In genomic region chr4:145885666-145886065, GRCh38 we compare ENCODE assay signal across 22 cellular contexts. TPM values are rescaled to one million over a fixed set of nuclear protein-coding genes. Genes with fewer than 3 reads are reported as not detected.
DNase-seq lines count a peak whose midpoint lies in the region; ATAC-seq, FAIRE-seq and TF ChIP-seq lines count a peak whose summit lies in the region.
"Had no signal": no experiment of that assay in that cellular context is flagged by ENCODE, and none has a peak within 500 bp of the region (broad histone marks: within the 10 kb centered on the region; RNA-seq: fewer than 3 reads in every experiment).

No MANE protein-coding gene starts in this region.

- H2BK5ac ChIP-seq in H1 (ENCODE audit: low read depth, low read length) = peak overlapping the region; percentile 86; the same call in 1 of the 2 replicates

- WGBS in H1 (ENCODE audit: extremely low coverage in 1 of 2, insufficient coverage in 1 of 2, insufficient read length in 1 of 2, insufficient replicate concordance in 2 of 2, low coverage in 1 of 2, low lambda C conversion rate in 2 of 2, missing lambda C conversion rate in 1 of 2), 2 experiments = 87% methylated on average over 9 of the region's 9 CpGs; no CpG with 5 or more reads in 1 of the 2 experiments
- WGBS in right lobe of liver (ENCODE audit: insufficient coverage, low coverage, low lambda C conversion rate, missing lambda C conversion rate) = 94% methylated on average over 3 of the region's 9 CpGs

- no peak overlapping the region for H2AFZ ChIP-seq in OCI-LY3 (ENCODE audit: low read depth, low read length)
- no peak overlapping the region for H2AFZ ChIP-seq in H1 (ENCODE audit: low read length)

- H4K5ac ChIP-seq in H1 (ENCODE audit: insufficient read length, low read depth, low read length) = no peak overlapping the region

- ATAC-seq in GM18909 (IDR thresholded peaks at IDR 0.05; ENCODE audit: poor library complexity, unreplicated experiment) (no peak), right lobe of liver (no peak)
- ATAC-seq: Panc1 had no signal

- H3K27me3 ChIP-seq in OCI-LY3 (ENCODE audit: low read depth, low read length) (no peaks in the 10 kb centered on the region), H1 (replicated peaks in 1 of 4; ENCODE audit: control insufficient read depth in 3 of 4, extremely low read depth in 1 of 4, insufficient read depth in 3 of 4, low read length in 3 of 4) (no peaks in the 10 kb centered on the region), rectal smooth muscle tissue (ENCODE audit: control insufficient read depth, insufficient read depth, low read length) (no peaks in the 10 kb centered on the region), uterus (no peaks in the 10 kb centered on the region), right lobe of liver (no peaks in the 10 kb centered on the region)
- H3K27me3 ChIP-seq: BE2C had no signal

- H2BK20ac ChIP-seq in H1 (ENCODE audit: low read length) = peak overlapping the region; percentile 9; the same call in 1 of the 2 replicates

- DNase-seq in H1 (ENCODE audit: low read depth in 1 of 2, low spot score in 2 of 2) (no peak), uterus (no peak), NCI-H187 (lab: John Stamatoyannopoulos, UW) (no peak), right lobe of liver (no peak)
- DNase-seq: BE2C, Calu3, DMS79 treated with DMSO at 0.1 percent for 48 hours, GF-D8, NCI-H1048, NCI-H1417, NCI-H1694, NCI-H2081, NCI-H2227 treated with DMSO at 0.1 percent for 48 hours, NCI-H526 treated with DMSO at 0.1 percent for 48 hours, SHP77 had no signal

- H3K4ac ChIP-seq in H1 (replicated peaks; ENCODE audit: insufficient read length, low read depth, low read length) = no peak overlapping the region

- H3K36me3 ChIP-seq in OCI-LY3 (replicated peaks; ENCODE audit: low read depth, low read length) = peaks cover 47% of the 10 kb centered on the region
- H3K36me3 ChIP-seq in H1 (ENCODE audit: control insufficient read depth in 2 of 4, insufficient read depth in 4 of 4, low read length in 3 of 4) = peaks cover 0 to 8% (median 6%) of the 10 kb centered on the region in 4 experiments; a peak in 3 of 8 replicates
- H3K36me3 ChIP-seq in rectal smooth muscle tissue (ENCODE audit: control insufficient read depth, insufficient read depth, low read length) = peaks cover 11% of the 10 kb centered on the region
- no peaks in the 10 kb centered on the region for H3K36me3 ChIP-seq in uterus
- no peaks in the 10 kb centered on the region for H3K36me3 ChIP-seq in right lobe of liver

- no peak overlapping the region for H2BK120ac ChIP-seq in H1 (replicated peaks; ENCODE audit: low read depth, low read length)

- H3K4me2 ChIP-seq in OCI-LY3 (ENCODE audit: low read length) = peak overlapping the region; percentile 34
- no peak overlapping the region for H3K4me2 ChIP-seq in H1 (ENCODE audit: insufficient read depth in 1 of 2, low read depth in 2 of 2, low read length in 2 of 2)

- TF ChIP-seq POLR2A in H1 (IDR thresholded peaks at IDR 0.05; ENCODE audit: control extremely low read depth in 1 of 2, low read depth in 2 of 2, low read length in 2 of 2) (no peak), uterus (IDR thresholded peaks at IDR 0.05) (no peak), right lobe of liver (IDR thresholded peaks at IDR 0.05) (no peak)

- TF ChIP-seq EP300 in H1 (IDR thresholded peaks at IDR 0.05; ENCODE audit: borderline replicate concordance in 1 of 2, low read depth in 2 of 2, low read length in 2 of 2) = no peak

- no peak overlapping the region for H3K56ac ChIP-seq in H1 (replicated peaks; ENCODE audit: insufficient read length, low read depth, low read length)

- H4K20me1 ChIP-seq in OCI-LY3 (ENCODE audit: insufficient read depth, low read length) = peaks cover 74% of the 10 kb centered on the region
- H4K20me1 ChIP-seq in H1 (replicated peaks in 1 of 2; ENCODE audit: control insufficient read depth in 1 of 2, insufficient read depth in 2 of 2, low read length in 2 of 2) = no peaks in the 10 kb centered on the region

- FAIRE-seq in H1 (lab: Jason Lieb, UNC) = no peak
- FAIRE-seq: GM12892 had no signal

- no peak overlapping the region for H3K14ac ChIP-seq in H1 (ENCODE audit: insufficient read length)

- H3K79me1 ChIP-seq in H1 (ENCODE audit: low read depth, low read length) = peaks cover 2% of the 10 kb centered on the region; the same call in 1 of the 2 replicates

- H3K9ac ChIP-seq in OCI-LY3 (ENCODE audit: low read length) = no peak overlapping the region
- no peak overlapping the region for H3K9ac ChIP-seq in H1 (replicated peaks in 1 of 4; ENCODE audit: extremely low read depth in 1 of 4, low read depth in 3 of 4, low read length in 3 of 4)
- no peak overlapping the region for H3K9ac ChIP-seq in rectal smooth muscle tissue (ENCODE audit: low read length)

- no peak overlapping the region for H3K27ac ChIP-seq in OCI-LY3 (ENCODE audit: low read length)
- H3K27ac ChIP-seq in H1 (ENCODE audit: low read depth, low read length) = no peak overlapping the region
- peak overlapping the region; percentile 3 for H3K27ac ChIP-seq in rectal smooth muscle tissue (ENCODE audit: low read depth, low read length)
- peak overlapping the region; percentile 83 to 84 for H3K27ac ChIP-seq in uterus
- H3K27ac ChIP-seq in right lobe of liver = no peak overlapping the region
- H3K27ac ChIP-seq: HL-60, RWPE1 had no signal

- H3K9me3 ChIP-seq in OCI-LY3 (ENCODE audit: insufficient read depth, low read length) (no peaks in the 10 kb centered on the region), H1 (ENCODE audit: insufficient read depth in 2 of 2, low read depth in 1 of 2, low read length in 1 of 2) (no peaks in the 10 kb centered on the region), uterus (no peaks in the 10 kb centered on the region), right lobe of liver (no peaks in the 10 kb centered on the region)
- H3K9me3 ChIP-seq: BE2C had no signal

- H3K4me3 ChIP-seq in OCI-LY3 (ENCODE audit: low read length) (no peak overlapping the region), H1 (ENCODE audit: extremely low read depth in 1 of 4, insufficient read depth in 2 of 4, low read depth in 3 of 4, low read length in 4 of 4) (no peak overlapping the region), rectal smooth muscle tissue (ENCODE audit: low read length) (no peak overlapping the region), uterus (no peak overlapping the region), right lobe of liver (no peak overlapping the region)

- TF ChIP-seq CTCF in OCI-LY3 (IDR thresholded peaks at IDR 0.05; ENCODE audit: low read depth, low read length) (no peak), H1 (IDR thresholded peaks at IDR 0.05; ENCODE audit: control extremely low read depth in 1 of 3, insufficient read depth in 1 of 3, low read depth in 1 of 3, low read length in 3 of 3) (no peak), uterus (IDR thresholded peaks at IDR 0.05) (no peak), right lobe of liver (IDR thresholded peaks at IDR 0.05) (no peak)

- H4K91ac ChIP-seq in H1 (replicated peaks; ENCODE audit: insufficient read length, low read length) = peak overlapping the region; percentile 28

- TF ChIP-seq RAD21 in H1 (IDR thresholded peaks at IDR 0.05 in 1 of 2, conservative IDR thresholded peaks at IDR 0.05 in 1 of 2; ENCODE audit: low read depth in 2 of 2, low read length in 2 of 2) = no peak

- peak overlapping the region; percentile 65; the same call in 1 of the 2 replicates for H2BK15ac ChIP-seq in H1 (ENCODE audit: low read length)

- H2BK12ac ChIP-seq in H1 (ENCODE audit: low read depth, low read length) = peak overlapping the region; percentile 56; the same call in 1 of the 2 replicates

- no peak overlapping the region for H3K23ac ChIP-seq in H1 (ENCODE audit: insufficient read length)

- intact Hi-C loops in uterus (cut with DNase I; ENCODE audit: low total_unique reads) = no loop called here
- intact Hi-C loops in right lobe of liver (cut with DNase I) = no loop called here

- H3K79me2 ChIP-seq in OCI-LY3 (ENCODE audit: low read length) = peaks cover 45% of the 10 kb centered on the region
- H3K79me2 ChIP-seq in H1 (ENCODE audit: control insufficient read depth in 1 of 2, insufficient read depth in 2 of 2, low read length in 2 of 2) = peaks cover 0 to 49% of the 10 kb centered on the region in 2 experiments; a peak in 2 of 4 replicates

- H2AK5ac ChIP-seq in H1 (ENCODE audit: low read depth, low read length) = peak overlapping the region; percentile 91; the same call in 1 of the 2 replicates

- H4K8ac ChIP-seq in H1 (ENCODE audit: extremely low read depth, insufficient read depth, low read length) = no peak overlapping the region

- H3K23me2 ChIP-seq in H1 (ENCODE audit: low read depth, low read length) = no peaks in the 10 kb centered on the region

- H3K4me1 ChIP-seq in OCI-LY3 (ENCODE audit: low read length) (peaks cover 45% of the 10 kb centered on the region), H1 (replicated peaks in 1 of 4; ENCODE audit: control insufficient read depth in 3 of 4, insufficient read depth in 4 of 4, low read length in 3 of 4) (peaks cover 10 to 33% (median 27%) of the 10 kb centered on the region in 4 experiments), rectal smooth muscle tissue (ENCODE audit: control insufficient read depth, insufficient read depth, low read length) (peaks cover 10% of the 10 kb centered on the region), uterus (peaks cover 4 to 5% of the 10 kb centered on the region in 2 donors), right lobe of liver (no peaks in the 10 kb centered on the region)

- CTCF ChIA-PET in H1 (lab: Charles Lee; ENCODE audit: partially characterized antibody) = interaction anchor here (0.7 to 1.0 kb wide), 2 partner anchors 61 to 93 kb away, joined by 3 to 5 read pairs; no protein-coding TSS in a partner anchor

- POLR2A ChIA-PET in H1 (lab: Charles Lee; ENCODE audit: partially characterized antibody) = no interaction called here

- peak overlapping the region; percentile 73; the same call in 1 of the 2 replicates for H3K18ac ChIP-seq in H1 (ENCODE audit: extremely low read depth, low read length)

RNA-seq across cellular contexts. Expression of gene ZNF827, which starts 53.0 kb away (rescaled TPM):
- 23.2 and 25.3 TPM in 2 replicates for total RNA-seq in H1 (2021; fragmentation: NEBNext Ultra II Directional; extraction: Animal tissue kit (Norgen Biotek cat#: 25700))
- polyA plus RNA-seq in H1 (2011; rRNA removed) = 26.2 and 39.9 TPM in 2 replicates
- 20.8 TPM for polyA plus RNA-seq in H1 (2011; cell fraction: cytosol; rRNA removed)
- 82.2 TPM for polyA plus RNA-seq in H1 (2011; cell fraction: nucleus; rRNA removed)
- 14.2 to 20.2 TPM (median 19.7 TPM) in 4 replicates for polyA plus RNA-seq in H1 (2012, experiment 1 of 2)
- 2.0 TPM for polyA plus RNA-seq in H1 (2012, experiment 2 of 2)
- 15.6 TPM for polyA plus RNA-seq in H1 (2013, experiment 1 of 2)
- polyA plus RNA-seq in H1 (2013, experiment 2 of 2) = 13.2 TPM
- polyA minus RNA-seq in H1 (2011; rRNA and poly(A)+ RNA removed) = 40.4 and 42.2 TPM in 2 replicates
- 30.3 TPM for polyA minus RNA-seq in H1 (2011; cell fraction: cytosol; rRNA and poly(A)+ RNA removed)
- polyA minus RNA-seq in H1 (2011; cell fraction: nucleus; rRNA and poly(A)+ RNA removed) = 68.1 TPM
- total RNA-seq in uterus = 10 to 100 TPM in 2 of 4 donors, 1 to 10 TPM in 2; 2.9 to 33.1 (median 14.2) TPM
- total RNA-seq in right lobe of liver = 1 to 10 TPM in 1 of 6 experiments, under 1 TPM in 5; 0.28 to 1.6 (median 0.68) TPM

Comparison
In these comparisons a context has a peak if more than half of its experiments do, and no peak if none do; other contexts are left out.
1. H3K27ac ChIP-seq: peak in rectal smooth muscle tissue (single experiment) and uterus (2 of 2); none in OCI-LY3 (single experiment), H1 (single experiment) and right lobe of liver (0 of 3).